8 cellular contexts compared by ENCODE assay signal in the genomic region with DNA sequence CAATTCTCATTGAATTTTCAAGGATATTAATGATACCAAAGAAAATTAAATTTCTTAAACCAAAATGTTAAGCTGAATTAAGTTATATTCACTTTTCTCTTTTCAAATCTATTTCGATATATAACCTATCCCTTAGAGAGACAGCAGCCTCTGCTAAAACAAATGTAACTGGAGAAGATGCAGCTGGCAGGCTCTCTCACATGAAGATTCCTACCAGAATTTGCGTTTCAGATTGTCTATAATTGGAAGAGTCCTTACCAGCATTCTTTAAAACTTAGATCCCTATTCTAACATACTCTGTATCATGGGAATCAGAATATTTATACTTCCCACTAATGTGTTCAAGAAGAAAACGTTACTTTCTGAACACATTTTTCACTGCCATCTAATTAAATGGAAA. TPM values are rescaled to one million over a fixed set of nuclear protein-coding genes. Genes with fewer than 3 reads are reported as not detected.
DNase-seq lines count a peak whose midpoint lies in the region; ATAC-seq and TF ChIP-seq lines count a peak whose summit lies in the region.

No MANE protein-coding gene starts in this region.

- TF ChIP-seq CTCF in CD14-positive monocyte (IDR thresholded peaks at IDR 0.05) (no peak), coronary artery (IDR thresholded peaks at IDR 0.05) (no peak), natural killer cell (IDR thresholded peaks at IDR 0.05) (no peak)

- H3K4me1 Mint-ChIP-seq in CD14-positive monocyte (peaks cover 70% of the 10 kb centered on the region), natural killer cell (peaks cover 60 to 84% of the 10 kb centered on the region in 2 donors)

- intact Hi-C loops in CD14-positive monocyte (cut with micrococcal nuclease) (loop anchor here (2.0 to 10.0 kb wide), 5 partner anchors 40 to 842 kb away; partner anchors contain the start of genes SEH1L (in 2 of the 2), CEP192 (in 1 of the 2), FAM210A (in 1 of the 2) and RNMT (in 1 of the 2)), natural killer cell (cut with micrococcal nuclease) (loop anchor here (5.0 kb wide), 3 partner anchors 65 to 505 kb away; partner anchors contain the start of genes AFG3L2, CEP192 and SEH1L)

- H3K9me3 Mint-ChIP-seq in CD14-positive monocyte (no peaks in the 10 kb centered on the region), natural killer cell (no peaks in the 10 kb centered on the region)

- H3K36me3 ChIP-seq in Karpas-422 (ENCODE audit: insufficient read depth, low read length): no peaks in the 10 kb centered on the region

- H3K36me3 Mint-ChIP-seq in CD14-positive monocyte (peaks cover 2 to 5% of the 10 kb centered on the region in 2 donors), natural killer cell (no peaks in the 10 kb centered on the region)

- peak overlapping the region; percentile 90 to 94 for H3K4me3 Mint-ChIP-seq in CD14-positive monocyte
- peak overlapping the region; percentile 87 for H3K4me3 Mint-ChIP-seq in natural killer cell

- no peaks in the 10 kb centered on the region for H3K9me2 ChIP-seq in Karpas-422 (replicated peaks; ENCODE audit: insufficient read depth, low read length)

- peak overlapping the region; percentile 97 for H3K4me2 ChIP-seq in Karpas-422 (ENCODE audit: low read depth, low read length, poor library complexity, severe bottlenecking)

- H3K27ac ChIP-seq in Karpas-422 (ENCODE audit: low read length): peak overlapping the region; percentile 96
- no peak overlapping the region for H3K27ac ChIP-seq in coronary artery

- no peaks in the 10 kb centered on the region for H3K27me3 ChIP-seq in Karpas-422 (ENCODE audit: low read length)

- in situ Hi-C loops in ACHN (cut with HindIII; ENCODE audit: low pct_ligation_motif_present, low pct_unique_long_range_greater_than_20kb, low sequenced_read_pairs): no loop called here

- peaks cover 9% of the 10 kb centered on the region for H4K20me1 ChIP-seq in Karpas-422 (ENCODE audit: insufficient read depth, low read depth, low read length)

- H3K9me3 ChIP-seq in Karpas-422 (ENCODE audit: low read length): no peaks in the 10 kb centered on the region; the same call in 1 of the 2 replicates

- H3K27me3 Mint-ChIP-seq in CD14-positive monocyte (ENCODE audit: low read depth in 3 of 3): no peaks in the 10 kb centered on the region
- H3K27me3 Mint-ChIP-seq in natural killer cell (ENCODE audit: low read depth in 2 of 2): no peaks in the 10 kb centered on the region

- H3K79me2 ChIP-seq in Karpas-422 (ENCODE audit: low read length): peaks cover 62% of the 10 kb centered on the region

- H3K27ac Mint-ChIP-seq in CD14-positive monocyte (peak overlapping the region in 6 of 7 donors; percentile 90 to 94 (median 93)), natural killer cell (peak overlapping the region; percentile 86 to 94)

- H3K9ac ChIP-seq in Karpas-422 (ENCODE audit: low read length): peak overlapping the region; percentile 96

- ATAC-seq in natural killer cell (no peak), HG03571 (IDR thresholded peaks at IDR 0.05; ENCODE audit: unreplicated experiment) (no peak)

- H3K4me3 ChIP-seq in Karpas-422 (ENCODE audit: low read length) (peak overlapping the region; percentile 77), coronary artery (peak overlapping the region; percentile 87)

- H3K4me1 ChIP-seq in Karpas-422 (ENCODE audit: low read length): peaks cover 73% of the 10 kb centered on the region

- DNase-seq in CD14-positive monocyte (ENCODE audit: low spot score) (no peak), Karpas-422 (peak; percentile 79), coronary artery (ENCODE audit: low spot score) (no peak), natural killer cell (no peak), ACHN (no peak), pons (ENCODE audit: low spot score) (no peak)
- no peak for DNase-seq in central memory CD4-positive, alpha-beta T cell

- no peak overlapping the region for H2AFZ ChIP-seq in Karpas-422 (ENCODE audit: low read length)

RNA-seq across cellular contexts. Expression of gene PTPN2, which starts 1.6 kb away (rescaled TPM):
- 100 to 1,000 TPM in 1 of 2 donors, 10 to 100 TPM in 1; 78.4 to 108 TPM for polyA plus RNA-seq in CD14-positive monocyte
- total RNA-seq in Karpas-422 (2014; rRNA removed; shearing (Covaris generic); ENCODE audit: low replicate concordance): 72.2 and 85.2 TPM in 2 replicates
- 100 to 1,000 TPM; 110 to 115 (median 112) TPM for total RNA-seq in natural killer cell
